ENCODE assay signal across 20 cellular contexts in genomic region chr15:93046721-93047120, GRCh38. TPM values are rescaled to one million over a fixed set of nuclear protein-coding genes. Genes with fewer than 3 reads are reported as not detected.
"Had no signal": no experiment of that assay in that cellular context is flagged by ENCODE, and none has a peak within 500 bp of the region (broad histone marks: within the 10 kb centered on the region; RNA-seq: fewer than 3 reads in every experiment).

No MANE protein-coding gene starts in this region.

- H3K36me3 Mint-ChIP-seq: activated naive CD8-positive, alpha-beta T cell treated with anti-CD3 and anti-CD28 coated beads, Interleukin-2, amount 10 ng/mL, durations not matched to agents 7 days and 5 days had no signal

- H3K4me1 ChIP-seq: parathyroid adenoma had no signal

- H3K36me3 ChIP-seq: cardiac muscle cell, neutrophil had no signal

- H3K27me3 ChIP-seq: cardiac muscle cell, tibial artery had no signal

- DNase-seq: activated B cell treated with CpG ODN at 0.5 μM for 24 hours; activated CD4-positive, alpha-beta T cell treated with anti-CD3 and anti-CD28 coated beads for 48 hours; activated CD8-positive, alpha-beta T cell treated with anti-CD3 and anti-CD28 coated beads for 36 hours; activated naive CD4-positive, alpha-beta T cell treated with Interleukin-2 at 50 U/mL for 16 hours; activated naive CD8-positive, alpha-beta T cell treated with anti-CD3 and anti-CD28 coated beads, Interleukin-2, amount 10 ng/mL, durations not matched to agents 7 days and 5 days; activated T-cell treated with anti-CD3 and anti-CD28 coated beads, Interleukin-2, amount 50 U/mL, for 1 hour; amygdala; foreskin fibroblast; hypothalamus; spleen; stimulated activated CD4-positive, alpha-beta T cell treated with anti-CD3 and anti-CD28 coated beads, Interleukin-4, amount 100 ng/mL, for 4 hours; stimulated activated naive B cell treated with anti-CD40 and anti-IgM and Interleukin-4, amounts not matched to agents 10 μg/mL and 1 μg/mL and 100 μg/mL, for 72 hours; SW 1271; T-helper 9 cell; tibial artery had no signal

- H2AFZ ChIP-seq: parathyroid adenoma had no signal

- H3K27ac ChIP-seq: cardiac muscle cell, epithelial cell of prostate, neutrophil, parathyroid adenoma, spleen, tibial artery had no signal

- H3K79me2 ChIP-seq: parathyroid adenoma had no signal

- H3K4me3 Mint-ChIP-seq: activated B cell treated with CpG ODN at 0.5 μM for 24 hours; activated CD8-positive, alpha-beta T cell treated with anti-CD3 and anti-CD28 coated beads for 36 hours; activated naive CD8-positive, alpha-beta T cell treated with anti-CD3 and anti-CD28 coated beads, Interleukin-2, amount 10 ng/mL, durations not matched to agents 7 days and 5 days; stimulated activated naive B cell treated with anti-CD40 and anti-IgM and Interleukin-4, amounts not matched to agents 10 μg/mL and 1 μg/mL and 100 μg/mL, for 72 hours had no signal

- H3K27ac Mint-ChIP-seq: activated B cell treated with CpG ODN at 0.5 μM for 24 hours; activated CD8-positive, alpha-beta T cell treated with anti-CD3 and anti-CD28 coated beads for 36 hours; activated T-helper 2 cell treated with anti-CD3 and anti-CD28 coated beads, Interferon-gamma antibody, Interleukin-2, Interleukin-4, amounts not matched to agents 10 μg/mL and 5 μg/mL and 100 μg/mL, durations not matched to agents 14 hours and 24 hours and 36 hours; stimulated activated naive B cell treated with anti-CD40 and anti-IgM and Interleukin-4, amounts not matched to agents 10 μg/mL and 1 μg/mL and 100 μg/mL, for 72 hours had no signal

- H3K9me3 ChIP-seq: neutrophil had no signal

- H3K4me3 ChIP-seq: cardiac muscle cell, spleen, tibial artery had no signal

- H3K9ac ChIP-seq: parathyroid adenoma had no signal

- H3K27me3 Mint-ChIP-seq: activated CD8-positive, alpha-beta T cell treated with anti-CD3 and anti-CD28 coated beads for 36 hours had no signal

RNA-seq across cellular contexts. Expression of gene RGMA, which starts 42.3 kb away (rescaled TPM):
- total RNA-seq: activated B cell treated with CpG ODN at 0.5 μM for 24 hours; activated CD8-positive, alpha-beta T cell treated with anti-CD3 and anti-CD28 coated beads for 36 hours; activated T-helper 2 cell treated with anti-CD3 and anti-CD28 coated beads, Interferon-gamma antibody, Interleukin-2, Interleukin-4, amounts not matched to agents 10 μg/mL and 5 μg/mL and 100 μg/mL, durations not matched to agents 14 hours and 24 hours and 36 hours had no signal
